In genomic region chr7:150753826-150754603, GRCh38 we compare ENCODE assay signal across 1 cellular context.
TF ChIP-seq lines count a peak whose summit lies in the region.

No MANE protein-coding gene starts in this region.

TF ChIP-seq in GM23338, 12 proteins besides CTCF, POLR2A, EP300 and RAD21 (continued from another document):
- no peak for TF ChIP-seq ZNF462 (CRISPR knock-in tag; IDR thresholded peaks at IDR 0.05)
- TF ChIP-seq EZH2phosphoT487 (IDR thresholded peaks at IDR 0.05; ENCODE audit: unreplicated experiment): no peak
- no peak for TF ChIP-seq REST (IDR thresholded peaks at IDR 0.05; ENCODE audit: unreplicated experiment)
- no peak for TF ChIP-seq POLR2AphosphoS5 (IDR thresholded peaks at IDR 0.05; ENCODE audit: low read depth)
- TF ChIP-seq ZNF331 (CRISPR knock-in tag; IDR thresholded peaks at IDR 0.05; ENCODE audit: low read depth): no peak
- TF ChIP-seq ZNF114 (CRISPR knock-in tag; IDR thresholded peaks at IDR 0.05): no peak
- TF ChIP-seq CREB1 (CRISPR knock-in tag; IDR thresholded peaks at IDR 0.05; ENCODE audit: low read depth): no peak
- no peak for TF ChIP-seq STAT1 (IDR thresholded peaks at IDR 0.05; ENCODE audit: unreplicated experiment)
